8 cellular contexts compared by ENCODE assay signal in genomic region chr11:64854534-64855502, GRCh38. TPM values are rescaled to one million over a fixed set of nuclear protein-coding genes. Genes with fewer than 3 reads are reported as not detected.
A peak's percentile ranks its signal among the peaks of the same experiment; 100 is the strongest.
DNase-seq lines count a peak whose midpoint lies in the region; TF ChIP-seq lines count a peak whose summit lies in the region.

No MANE protein-coding gene starts in this region.

- no peak for TF ChIP-seq RAD21 in liver (IDR thresholded peaks at IDR 0.05)

- WGBS in liver: 83% methylated on average over 45 of the region's 45 CpGs

- H3K27ac ChIP-seq in SJSA1: peak overlapping the region; percentile 87
- peak overlapping the region; percentile 45 to 58 for H3K27ac ChIP-seq in liver (ENCODE audit: low read depth in 1 of 2, low read length in 2 of 2)
- H3K27ac ChIP-seq in subcutaneous abdominal adipose tissue (ENCODE audit: low read depth, low read length): peak overlapping the region; percentile 83

- H3K4me1 ChIP-seq in SJSA1 (replicated peaks) (peaks cover 74% of the 10 kb centered on the region), liver (ENCODE audit: control insufficient read depth in 4 of 4, insufficient read depth in 4 of 4, low read length in 3 of 4) (peaks cover 2 to 27% (median 15%) of the 10 kb centered on the region in 4 donors), subcutaneous abdominal adipose tissue (ENCODE audit: control insufficient read depth in 5 of 5, insufficient read depth in 5 of 5, low read length in 5 of 5) (peaks cover 20 to 90% (median 82%) of the 10 kb centered on the region in 5 donors)

- H3K36me3 ChIP-seq in SJSA1 (peaks cover 68% of the 10 kb centered on the region), liver (ENCODE audit: control insufficient read depth in 4 of 4, insufficient read depth in 3 of 4, low read depth in 1 of 4, low read length in 3 of 4) (peaks cover 0 to 10% (median 6%) of the 10 kb centered on the region in 4 donors), subcutaneous abdominal adipose tissue (ENCODE audit: control insufficient read depth in 5 of 5, insufficient read depth in 5 of 5, low read length in 5 of 5) (peaks cover 0 to 72% (median 52%) of the 10 kb centered on the region in 5 donors)

- H3K4me3 ChIP-seq in SJSA1: no peak overlapping the region
- no peak overlapping the region for H3K4me3 ChIP-seq in liver (ENCODE audit: low read depth in 1 of 3, low read length in 3 of 3)
- H3K4me3 ChIP-seq in subcutaneous abdominal adipose tissue (ENCODE audit: low read depth in 1 of 5, low read length in 5 of 5): peak overlapping the region in 3 of 5 donors; percentile 12 to 47 (median 24)

- H3K9ac ChIP-seq in liver (ENCODE audit: low read depth in 1 of 2, low read length in 2 of 2): no peak overlapping the region
- peak overlapping the region in 1 of 5 donors; percentile 35 for H3K9ac ChIP-seq in subcutaneous abdominal adipose tissue (ENCODE audit: low read length in 5 of 5)

- no peak for TF ChIP-seq CTCF in liver (IDR thresholded peaks at IDR 0.05; ENCODE audit: low read depth, low read length, missing input control)

- no peaks in the 10 kb centered on the region for H3K9me3 ChIP-seq in SJSA1 (replicated peaks)
- no peaks in the 10 kb centered on the region for H3K9me3 ChIP-seq in liver (ENCODE audit: control insufficient read depth in 4 of 4, low read length in 3 of 4)
- H3K9me3 ChIP-seq in subcutaneous abdominal adipose tissue (ENCODE audit: control insufficient read depth in 5 of 5, low read length in 5 of 5): no peaks in the 10 kb centered on the region

- no peaks in the 10 kb centered on the region for H3K27me3 ChIP-seq in SJSA1 (replicated peaks)
- no peaks in the 10 kb centered on the region for H3K27me3 ChIP-seq in liver (ENCODE audit: control insufficient read depth in 4 of 4, insufficient read depth in 4 of 4, low read length in 3 of 4)
- peaks cover 0 to 2% (median 0%) of the 10 kb centered on the region in 5 donors for H3K27me3 ChIP-seq in subcutaneous abdominal adipose tissue (ENCODE audit: control insufficient read depth in 5 of 5, insufficient read depth in 4 of 5, low read length in 5 of 5)

- DNase-seq in H4 (ENCODE audit: low spot score) (peak; percentile 95), SJSA1 (ENCODE audit: low read depth in 1 of 2, low spot score in 2 of 2) (peak; percentile 100), cerebellar cortex (ENCODE audit: low spot score) (peak; percentile 90), NCI-H2081 (lab: John Stamatoyannopoulos, UW) (no peak), pons (ENCODE audit: low spot score) (no peak), putamen (ENCODE audit: low spot score) (no peak)

TF ChIP-seq in liver, 16 proteins besides CTCF, POLR2A, EP300 and RAD21:
- TF ChIP-seq ZBTB33 (IDR thresholded peaks at IDR 0.05) (no peak), JUND (IDR thresholded peaks at IDR 0.05) (peak; percentile 94 to 96), NR2F2 (IDR thresholded peaks at IDR 0.05) (peak; percentile 73), RXRA (IDR thresholded peaks at IDR 0.05) (peak in 1 of 2 donors; percentile 33)

RNA-seq across cellular contexts. Expression of gene CDC42BPG, which starts 10.4 kb away (rescaled TPM):
- total RNA-seq in H4 (2014; rRNA removed; shearing (Covaris generic)): 0.02 TPM in 1 of 2 replicates, not detected in the other
- total RNA-seq in SJSA1 (2014; rRNA removed; shearing (Covaris generic)): 0.03 TPM in 1 of 2 replicates, not detected in the other
- total RNA-seq in liver: 1 to 10 TPM in 1 of 2 donors, under 1 TPM in 1; 0.75 to 1.2 TPM
- polyA plus RNA-seq in liver: under 1 TPM; 0.18 to 0.40 TPM

RNA-seq across cellular contexts. Expression of gene EHD1, which starts 23.6 kb away (rescaled TPM):
- 13.5 and 14.2 TPM in 2 replicates for total RNA-seq in H4 (2014; rRNA removed; shearing (Covaris generic))
- 75.2 and 85.7 TPM in 2 replicates for total RNA-seq in SJSA1 (2014; rRNA removed; shearing (Covaris generic))
- 10 to 100 TPM; 27.3 to 36.4 TPM for total RNA-seq in liver
- polyA plus RNA-seq in liver: 10 to 100 TPM in 1 of 2 donors, 1 to 10 TPM in 1; 8.3 to 11.1 TPM

RNA-seq across cellular contexts. Expression of gene MEN1, which starts 44.5 kb away (rescaled TPM):
- total RNA-seq in H4 (2014; rRNA removed; shearing (Covaris generic)): 8.9 and 10.6 TPM in 2 replicates
- total RNA-seq in SJSA1 (2014; rRNA removed; shearing (Covaris generic)): 13.8 and 22.0 TPM in 2 replicates
- total RNA-seq in liver: 10 to 100 TPM; 12.1 to 15.1 TPM
- polyA plus RNA-seq in liver: 10 to 100 TPM in 1 of 2 donors, 1 to 10 TPM in 1; 9.0 to 14.7 TPM

RNA-seq across cellular contexts. Expression of gene MAP4K2, which starts 51.8 kb away (rescaled TPM):
- total RNA-seq in H4 (2014; rRNA removed; shearing (Covaris generic)): 18.0 and 40.9 TPM in 2 replicates
- 19.2 and 22.9 TPM in 2 replicates for total RNA-seq in SJSA1 (2014; rRNA removed; shearing (Covaris generic))
- 1 to 10 TPM; 4.6 to 6.9 TPM for total RNA-seq in liver
- 1 to 10 TPM; 2.1 to 2.3 TPM for polyA plus RNA-seq in liver

Comparison
In these comparisons a context has a peak if more than half of its experiments do, and no peak if none do; other contexts are left out.
1. DNase-seq: peak in H4 (single experiment), SJSA1 (2 of 2) and cerebellar cortex (single experiment); none in NCI-H2081 (0 of 2), pons (single experiment) and putamen (single experiment).
2. H3K4me3 ChIP-seq: peak in subcutaneous abdominal adipose tissue (3 of 5); none in SJSA1 (single experiment) and liver (0 of 3).
3. Peak in every context shown above with its lines, with median percentiles within 50 percentile points of each other: H3K27ac ChIP-seq.